In genomic region chr16:11742536-11743307, GRCh38 we compare ENCODE assay signal across 8 cellular contexts. TPM values are rescaled to one million over a fixed set of nuclear protein-coding genes. Genes with fewer than 3 reads are reported as not detected.
DNase-seq lines count a peak whose midpoint lies in the region; ATAC-seq and TF ChIP-seq lines count a peak whose summit lies in the region.

A gene with protein sequence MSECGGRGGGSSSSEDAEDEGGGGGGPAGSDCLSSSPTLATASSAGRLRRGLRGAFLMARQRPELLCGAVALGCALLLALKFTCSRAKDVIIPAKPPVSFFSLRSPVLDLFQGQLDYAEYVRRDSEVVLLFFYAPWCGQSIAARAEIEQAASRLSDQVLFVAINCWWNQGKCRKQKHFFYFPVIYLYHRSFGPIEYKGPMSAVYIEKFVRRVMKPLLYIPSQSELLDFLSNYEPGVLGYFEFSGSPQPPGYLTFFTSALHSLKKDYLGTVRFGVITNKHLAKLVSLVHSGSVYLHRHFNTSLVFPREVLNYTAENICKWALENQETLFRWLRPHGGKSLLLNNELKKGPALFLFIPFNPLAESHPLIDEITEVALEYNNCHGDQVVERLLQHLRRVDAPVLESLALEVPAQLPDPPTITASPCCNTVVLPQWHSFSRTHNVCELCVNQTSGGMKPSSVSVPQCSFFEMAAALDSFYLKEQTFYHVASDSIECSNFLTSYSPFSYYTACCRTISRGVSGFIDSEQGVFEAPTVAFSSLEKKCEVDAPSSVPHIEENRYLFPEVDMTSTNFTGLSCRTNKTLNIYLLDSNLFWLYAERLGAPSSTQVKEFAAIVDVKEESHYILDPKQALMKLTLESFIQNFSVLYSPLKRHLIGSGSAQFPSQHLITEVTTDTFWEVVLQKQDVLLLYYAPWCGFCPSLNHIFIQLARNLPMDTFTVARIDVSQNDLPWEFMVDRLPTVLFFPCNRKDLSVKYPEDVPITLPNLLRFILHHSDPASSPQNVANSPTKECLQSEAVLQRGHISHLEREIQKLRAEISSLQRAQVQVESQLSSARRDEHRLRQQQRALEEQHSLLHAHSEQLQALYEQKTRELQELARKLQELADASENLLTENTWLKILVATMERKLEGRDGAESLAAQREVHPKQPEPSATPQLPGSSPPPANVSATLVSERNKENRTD (minus strand): TSS chr16:11742857. CDS start chr16:11742730, 127 bp downstream.

- peaks cover 7% of the 10 kb centered on the region for H3K4me1 ChIP-seq in NT2/D1 (ENCODE audit: insufficient read depth, insufficient read length)
- H3K4me1 ChIP-seq in endodermal cell (ENCODE audit: control insufficient read depth, insufficient read depth, low read length), result peaks cover 9% of the 10 kb centered on the region

- H3K36me3 ChIP-seq in NT2/D1 (ENCODE audit: insufficient read depth, insufficient read length, low read length) (peaks cover 4% of the 10 kb centered on the region), endodermal cell (ENCODE audit: control insufficient read depth, insufficient read depth, low read length) (peaks cover 7% of the 10 kb centered on the region)

- no peaks in the 10 kb centered on the region for H3K27me3 ChIP-seq in NT2/D1 (ENCODE audit: insufficient read depth, insufficient read length)
- no peaks in the 10 kb centered on the region for H3K27me3 ChIP-seq in endodermal cell (ENCODE audit: control insufficient read depth, insufficient read depth, low read length, poor library complexity, severe bottlenecking)

- no peak for TF ChIP-seq CTCF in endodermal cell (conservative IDR thresholded peaks at IDR 0.05)

- H3K4me3 ChIP-seq in NT2/D1 (ENCODE audit: insufficient read length, low read depth), result peak within 1 kb of the TSS; percentile 93
- peak within 1 kb of the TSS; percentile 92 for H3K4me3 ChIP-seq in endodermal cell (ENCODE audit: low read length)

- no peaks in the 10 kb centered on the region for H3K27me3 Mint-ChIP-seq in endodermal cell (ENCODE audit: insufficient read depth)

- peaks cover 18% of the 10 kb centered on the region for H3K36me3 Mint-ChIP-seq in endodermal cell (ENCODE audit: low read depth)

- H3K9ac ChIP-seq in NT2/D1 (ENCODE audit: insufficient read length, low read depth), result peak within 1 kb of the TSS; percentile 96
- peak within 1 kb of the TSS; percentile 86 for H3K9ac ChIP-seq in endodermal cell (ENCODE audit: extremely low read depth, low read length, poor library complexity, severe bottlenecking)

- H3K4me3 Mint-ChIP-seq in endodermal cell, result peak within 1 kb of the TSS; percentile 84

- no peaks in the 10 kb centered on the region for H3K9me3 Mint-ChIP-seq in endodermal cell

- peak within 1 kb of the TSS; percentile 81 for H3K27ac ChIP-seq in endodermal cell (ENCODE audit: low read depth, low read length)

- H3K9me3 ChIP-seq in NT2/D1 (ENCODE audit: insufficient read depth, low read length) (no peaks in the 10 kb centered on the region), endodermal cell (ENCODE audit: control insufficient read depth, low read length) (no peaks in the 10 kb centered on the region)

- H3K27ac Mint-ChIP-seq in endodermal cell, result peak within 1 kb of the TSS; percentile 96

- peak; percentile 96 for DNase-seq in COR-L47 (lab: John Stamatoyannopoulos, UW)
- DNase-seq in HUDEP-2 (lab: John Stamatoyannopoulos, UW; ENCODE audit: unreplicated experiment in 76 of 76), result peak in 75 of 76 experiments; percentile 54 to 99 (median 96)
- DNase-seq in NT2/D1 (ENCODE audit: low read depth, low spot score), result peak; percentile 97
- peak; percentile 94 for DNase-seq in activated CD8-positive, alpha-beta memory T cell treated with anti-CD3 and anti-CD28 coated beads, Interleukin-2, amount 50 U/mL, for 1 hour (ENCODE audit: extremely low read depth)
- DNase-seq in endodermal cell, result peak; percentile 99
- DNase-seq in mesenteric fat pad (ENCODE audit: low spot score), result peak; percentile 100
- DNase-seq in stimulated activated CD8-positive, alpha-beta memory T cell treated with anti-CD3 and anti-CD28 coated beads, Interleukin-15, amount 100 ng/mL, for 24 hours (ENCODE audit: low read depth), result peak; percentile 99

- ATAC-seq in GM21381 (IDR thresholded peaks at IDR 0.05; ENCODE audit: unreplicated experiment), result peak; percentile 85

- H3K4me1 Mint-ChIP-seq in endodermal cell, result peaks cover 27% of the 10 kb centered on the region

- 1 to 2% methylated on average over 38 to 96 of the region's 96 CpGs for WGBS in endodermal cell (ENCODE audit: insufficient coverage in 1 of 2, insufficient read length in 1 of 2), 2 experiments

RNA-seq across cellular contexts. Expression of the gene that starts here (rescaled TPM):
- total RNA-seq in endodermal cell (10 to 100 TPM; 16.4 to 20.8 TPM), mesenteric fat pad (51.9 TPM)
- polyA plus RNA-seq in endodermal cell (2013, experiment 1 of 2), result 13.2 TPM
- 13.6 TPM for polyA plus RNA-seq in endodermal cell (2013, experiment 2 of 2)

Comparison
In these comparisons a context has a peak if more than half of its experiments do, and no peak if none do; other contexts are left out.
1. Peak in every context shown above with its lines: DNase-seq, ATAC-seq, H3K4me3 ChIP-seq and H3K27ac ChIP-seq.